In genomic region chr14:31047503-31047902, GRCh38 we compare ENCODE assay signal across 13 cellular contexts. TPM values are rescaled to one million over a fixed set of nuclear protein-coding genes. Genes with fewer than 3 reads are reported as not detected.
DNase-seq lines count a peak whose midpoint lies in the region; ATAC-seq and TF ChIP-seq lines count a peak whose summit lies in the region.
"Had no signal": no experiment of that assay in that cellular context is flagged by ENCODE, and none has a peak within 500 bp of the region (broad histone marks: within the 10 kb centered on the region; RNA-seq: fewer than 3 reads in every experiment).

No MANE protein-coding gene starts in this region.

- no peak overlapping the region for H4K12ac ChIP-seq in trophoblast cell (ENCODE audit: low read depth, low read length)

- peak; percentile 13 for DNase-seq in GM23248
- DNase-seq in RWPE1 (ENCODE audit: low spot score), result no peak
- DNase-seq in esophagus muscularis mucosa (ENCODE audit: extremely low spot score), result no peak
- DNase-seq in trophoblast cell, result peak; percentile 81 to 90
- DNase-seq in SHP77 (lab: John Stamatoyannopoulos, UW), result no peak
- DNase-seq in EL, result no peak
- no peak for DNase-seq in body of pancreas
- DNase-seq: C1 segment of cervical spinal cord; CD4-positive, alpha-beta memory T cell; COR-L47; DMS153; DMS79 treated with DMSO at 0.1 percent for 48 hours; GDM1 had no signal

- no peak overlapping the region for H4K8ac ChIP-seq in trophoblast cell (ENCODE audit: low read depth, low read length)

- TF ChIP-seq CTCF in RWPE1 (conservative IDR thresholded peaks at IDR 0.05; ENCODE audit: low read depth) (no peak), esophagus muscularis mucosa (IDR thresholded peaks at IDR 0.05) (no peak), body of pancreas (IDR thresholded peaks at IDR 0.05) (no peak)

- H2AFZ ChIP-seq in GM23248 (no peak overlapping the region), trophoblast cell (ENCODE audit: insufficient read depth, low read length, poor library complexity) (no peak overlapping the region)

- no peak for TF ChIP-seq POLR2A in esophagus muscularis mucosa (IDR thresholded peaks at IDR 0.05; ENCODE audit: low read depth)
- no peak for TF ChIP-seq POLR2A in body of pancreas (IDR thresholded peaks at IDR 0.05)

- H3K14ac ChIP-seq in trophoblast cell (ENCODE audit: low read length), result no peak overlapping the region

- CTCF ChIA-PET in RWPE1 (lab: Yijun Ruan, JAX), result no interaction called here

- ATAC-seq in body of pancreas, result no peak

- H3K27ac ChIP-seq in GM23248 (peak overlapping the region; percentile 75; the same call in 1 of the 2 replicates), RWPE1 (peak overlapping the region; percentile 68), esophagus muscularis mucosa (replicated peaks in 1 of 4) (peak overlapping the region; percentile 18 to 56 (median 44)), trophoblast cell (ENCODE audit: low read depth, low read length) (no peak overlapping the region), body of pancreas (no peak overlapping the region)

- H3K4me2 ChIP-seq in GM23248 (ENCODE audit: unreplicated experiment) (no peak overlapping the region), trophoblast cell (ENCODE audit: low read length) (no peak overlapping the region)

- H4K91ac ChIP-seq in trophoblast cell (ENCODE audit: low read depth, low read length), result no peak overlapping the region

- H3K4me3 ChIP-seq in GM23248 (no peak overlapping the region), esophagus muscularis mucosa (no peak overlapping the region), trophoblast cell (ENCODE audit: low read depth, low read length) (no peak overlapping the region), body of pancreas (no peak overlapping the region)

- no peak overlapping the region for H2BK5ac ChIP-seq in trophoblast cell (ENCODE audit: low read depth, low read length, poor library complexity)

- no peaks in the 10 kb centered on the region for H3F3A ChIP-seq in GM23248 (ENCODE audit: insufficient read depth)

- in situ Hi-C loops in GM23248 (cut with MboI), result no loop called here

- no peak overlapping the region for H3K18ac ChIP-seq in trophoblast cell (ENCODE audit: low read length)

- no peak overlapping the region for H2AK5ac ChIP-seq in trophoblast cell (ENCODE audit: low read length)

- no peak overlapping the region for H3K4ac ChIP-seq in trophoblast cell (ENCODE audit: low read depth, low read length)

- no peak overlapping the region for H3K9ac ChIP-seq in GM23248
- no peak overlapping the region for H3K9ac ChIP-seq in trophoblast cell (ENCODE audit: low read length)

- no peak for TF ChIP-seq EP300 in esophagus muscularis mucosa (IDR thresholded peaks at IDR 0.05)

- H2BK120ac ChIP-seq in trophoblast cell (ENCODE audit: insufficient read depth, low read length, poor library complexity), result no peak overlapping the region

- intact Hi-C loops in esophagus muscularis mucosa (cut with DNase I), result no loop called here
- intact Hi-C loops in body of pancreas (cut with DNase I), result no loop called here

- H3K4me1 ChIP-seq in GM23248 (ENCODE audit: insufficient read depth) (peaks cover 4% of the 10 kb centered on the region; the same call in 1 of the 2 replicates), esophagus muscularis mucosa (peaks cover 3 to 14% (median 8%) of the 10 kb centered on the region in 4 donors), trophoblast cell (ENCODE audit: control insufficient read depth in 1 of 2, insufficient read depth in 2 of 2, low read length in 2 of 2) (no peaks in the 10 kb centered on the region), body of pancreas (no peaks in the 10 kb centered on the region)

- H3K79me2 ChIP-seq in GM23248 (ENCODE audit: insufficient read depth), result no peaks in the 10 kb centered on the region
- H3K79me2 ChIP-seq in trophoblast cell (ENCODE audit: control insufficient read depth, insufficient read depth, low read length, poor library complexity), result no peaks in the 10 kb centered on the region

- H3K27me3 ChIP-seq in GM23248 (replicated peaks; ENCODE audit: insufficient read depth) (no peaks in the 10 kb centered on the region), esophagus muscularis mucosa (no peaks in the 10 kb centered on the region), trophoblast cell (ENCODE audit: insufficient read depth, low read length) (no peaks in the 10 kb centered on the region), body of pancreas (no peaks in the 10 kb centered on the region)

- no peak overlapping the region for H2BK12ac ChIP-seq in trophoblast cell (ENCODE audit: low read length)

- WGBS in GM23248 (ENCODE audit: low coverage in 1 of 2, low lambda C conversion rate in 2 of 2, missing lambda C conversion rate in 2 of 2), 2 experiments, result 48 to 66% methylated on average over 7 to 10 of the region's 10 CpGs
- WGBS in esophagus muscularis mucosa, result 96% methylated on average over 9 of the region's 10 CpGs
- WGBS in trophoblast cell (ENCODE audit: extremely low coverage, insufficient coverage, insufficient read length), result no CpG with 5 or more reads among the region's 10 CpGs
- WGBS in body of pancreas, 2 donors, result 91 to 96% methylated on average over 4 to 9 of the region's 10 CpGs

- no peaks in the 10 kb centered on the region for H3K79me1 ChIP-seq in trophoblast cell (ENCODE audit: low read length)

- no peaks in the 10 kb centered on the region for H4K20me1 ChIP-seq in GM23248 (ENCODE audit: insufficient read depth)

- POLR2A ChIA-PET in RWPE1 (lab: Yijun Ruan, JAX; ENCODE audit: low non-redundant PET), result no interaction called here

- H3K23ac ChIP-seq in trophoblast cell (ENCODE audit: low read length), result no peak overlapping the region

- no peaks in the 10 kb centered on the region for H3K36me3 ChIP-seq in GM23248 (ENCODE audit: low read depth)
- no peaks in the 10 kb centered on the region for H3K36me3 ChIP-seq in esophagus muscularis mucosa
- no peaks in the 10 kb centered on the region for H3K36me3 ChIP-seq in trophoblast cell (ENCODE audit: control insufficient read depth in 1 of 2, insufficient read depth in 2 of 2, low read length in 2 of 2)
- H3K36me3 ChIP-seq in body of pancreas (replicated peaks in 1 of 2; ENCODE audit: insufficient read depth in 1 of 2, low read depth in 2 of 2), result no peaks in the 10 kb centered on the region

- no peaks in the 10 kb centered on the region for H3K9me3 ChIP-seq in GM23248 (ENCODE audit: low read depth)
- H3K9me3 ChIP-seq in esophagus muscularis mucosa, result no peaks in the 10 kb centered on the region
- no peaks in the 10 kb centered on the region for H3K9me3 ChIP-seq in trophoblast cell (ENCODE audit: insufficient read depth, low read depth, low read length)
- H3K9me3 ChIP-seq in body of pancreas, result no peaks in the 10 kb centered on the region

- no peaks in the 10 kb centered on the region for H3K9me2 ChIP-seq in GM23248 (ENCODE audit: insufficient read depth)

RNA-seq across cellular contexts. Expression of gene STRN3, which starts 21.3 kb away (rescaled TPM):
- total RNA-seq in GM23248 (2014; rRNA removed; shearing (Covaris generic)), result 31.6 and 44.2 TPM in 2 replicates
- polyA plus RNA-seq in GM23248 (2016; fragmentation: Nextera tagmentation; extraction: Ambion mirVana), result 25.6 TPM in 2 replicates
- total RNA-seq in esophagus muscularis mucosa (10 to 100 TPM; 54.5 to 90.1 (median 68.9) TPM), body of pancreas (10 to 100 TPM; 18.1 to 18.9 TPM)
- polyA plus RNA-seq in trophoblast cell (2013), result 17.1 and 18.4 TPM in 2 replicates

RNA-seq across cellular contexts. Expression of gene AP4S1, which starts 22.1 kb away (rescaled TPM):
- total RNA-seq in GM23248 (2014; rRNA removed; shearing (Covaris generic)), result 8.7 and 9.9 TPM in 2 replicates
- polyA plus RNA-seq in GM23248 (2016; fragmentation: Nextera tagmentation; extraction: Ambion mirVana), result 6.3 and 7.7 TPM in 2 replicates
- total RNA-seq in esophagus muscularis mucosa (10 to 100 TPM in 2 of 4 donors, 1 to 10 TPM in 2; 5.0 to 12.3 (median 9.3) TPM), body of pancreas (10 to 100 TPM in 1 of 2 donors, 1 to 10 TPM in 1; 8.6 to 13.7 TPM)
- polyA plus RNA-seq in trophoblast cell (2013), result 4.1 and 4.5 TPM in 2 replicates

Comparison
In these comparisons a context has a peak if more than half of its experiments do, and no peak if none do; other contexts are left out.
1. DNase-seq: peak in GM23248 (single experiment) and trophoblast cell (2 of 2); none in RWPE1 (single experiment), esophagus muscularis mucosa (single experiment), SHP77 (0 of 2), EL (single experiment) and body of pancreas (0 of 4).
2. H3K27ac ChIP-seq: peak in GM23248 (single experiment), RWPE1 (single experiment) and esophagus muscularis mucosa (4 of 4); none in trophoblast cell (single experiment) and body of pancreas (0 of 4).